Comparison of ENCODE assay signal across 19 cellular contexts in genomic region chr11:133903875-133904817, GRCh38. TPM values are rescaled to one million over a fixed set of nuclear protein-coding genes. Genes with fewer than 3 reads are reported as not detected.
A peak's percentile ranks its signal among the peaks of the same experiment; 100 is the strongest.
DNase-seq lines count a peak whose midpoint lies in the region; ATAC-seq and TF ChIP-seq lines count a peak whose summit lies in the region.
"Had no signal": no experiment of that assay in that cellular context is flagged by ENCODE, and none has a peak within 500 bp of the region (broad histone marks: within the 10 kb centered on the region; RNA-seq: fewer than 3 reads in every experiment).

No MANE protein-coding gene starts in this region.

- TF ChIP-seq POLR2A in vagina (IDR thresholded peaks at IDR 0.05) = no peak

- H3K4me1 Mint-ChIP-seq in activated T-cell treated with anti-CD3 and anti-CD28 coated beads, Interleukin-2, amount 50 U/mL, for 72 hours (ENCODE audit: low read depth) = no peaks in the 10 kb centered on the region
- H3K4me1 Mint-ChIP-seq in T-helper 17 cell = peaks cover 8% of the 10 kb centered on the region
- H3K4me1 Mint-ChIP-seq in neural crest cell = no peaks in the 10 kb centered on the region
- H3K4me1 Mint-ChIP-seq: CD4-positive, alpha-beta memory T cell had no signal

- H3K9me3 Mint-ChIP-seq in activated T-cell treated with anti-CD3 and anti-CD28 coated beads, Interleukin-2, amount 50 U/mL, for 72 hours = no peaks in the 10 kb centered on the region
- H3K9me3 Mint-ChIP-seq in neural crest cell = peaks cover 2% of the 10 kb centered on the region
- H3K9me3 Mint-ChIP-seq: CD4-positive, alpha-beta memory T cell had no signal

- H3K36me3 ChIP-seq in BE2C (peaks cover 73% of the 10 kb centered on the region), vagina (peaks cover 0 to 6% of the 10 kb centered on the region in 2 donors)
- H3K36me3 ChIP-seq: HAP-1 had no signal

- no peak overlapping the region for H3K27ac ChIP-seq in vagina

- H3K36me3 Mint-ChIP-seq in activated T-cell treated with anti-CD3 and anti-CD28 coated beads, Interleukin-2, amount 50 U/mL, for 72 hours (ENCODE audit: insufficient read depth in 2 of 2) = peaks cover 2 to 4% of the 10 kb centered on the region in 2 donors
- H3K36me3 Mint-ChIP-seq in T-helper 17 cell (ENCODE audit: low read depth) = no peaks in the 10 kb centered on the region
- no peaks in the 10 kb centered on the region for H3K36me3 Mint-ChIP-seq in neural crest cell (ENCODE audit: low read depth)

- TF ChIP-seq CTCF in BE2C (IDR thresholded peaks at IDR 0.05; ENCODE audit: low read depth, low read length) (no peak), neural crest cell (conservative IDR thresholded peaks at IDR 0.05) (no peak), vagina (IDR thresholded peaks at IDR 0.05) (no peak)

- no peak overlapping the region for H3K27ac Mint-ChIP-seq in activated T-cell treated with anti-CD3 and anti-CD28 coated beads, Interleukin-2, amount 50 U/mL, for 72 hours
- H3K27ac Mint-ChIP-seq in T-helper 17 cell (peak overlapping the region; percentile 49), neural crest cell (ENCODE audit: unreplicated experiment) (peak overlapping the region; percentile 31)

- intact Hi-C loops in vagina (cut with DNase I) = no loop called here

- H3K27me3 Mint-ChIP-seq in activated T-cell treated with anti-CD3 and anti-CD28 coated beads, Interleukin-2, amount 50 U/mL, for 72 hours (ENCODE audit: low read depth) = no peaks in the 10 kb centered on the region
- H3K27me3 Mint-ChIP-seq in T-helper 17 cell (no peaks in the 10 kb centered on the region), neural crest cell (ENCODE audit: low read depth) (no peaks in the 10 kb centered on the region)
- H3K27me3 Mint-ChIP-seq: CD4-positive, alpha-beta memory T cell had no signal

- H3K4me1 ChIP-seq in BE2C (no peaks in the 10 kb centered on the region), vagina (no peaks in the 10 kb centered on the region)
- H3K4me1 ChIP-seq: HAP-1 had no signal

- DNase-seq in activated T-cell treated with anti-CD3 and anti-CD28 coated beads, Interleukin-2, amount 50 U/mL, for 1 hour = peak; percentile 11
- DNase-seq in activated T-cell treated with anti-CD3 and anti-CD28 coated beads, Interleukin-2, amount 50 U/mL, for 72 hours = no peak
- DNase-seq in BE2C = peak; percentile 1
- no peak for DNase-seq in T-helper 17 cell
- no peak for DNase-seq in neural crest cell (ENCODE audit: low read depth, low spot score)
- DNase-seq in NCI-H1092 (lab: John Stamatoyannopoulos, UW) = no peak
- DNase-seq in vagina (ENCODE audit: extremely low spot score in 2 of 2) = no peak
- no peak for DNase-seq in left lobe of liver (ENCODE audit: low spot score)
- DNase-seq: AML-193; CD4-positive, alpha-beta memory T cell; DND-41; GDM1; MM.1S; NCI-H187 treated with DMSO at 0.1 percent for 48 hours; NCI-H446 treated with DMSO at 0.1 percent for 48 hours; NCI-H774 had no signal

- H3K27me3 ChIP-seq in BE2C = no peaks in the 10 kb centered on the region
- H3K27me3 ChIP-seq in vagina = no peaks in the 10 kb centered on the region

- H3K4me3 ChIP-seq in BE2C (ENCODE audit: low read depth, low read length) (no peak overlapping the region), vagina (no peak overlapping the region)
- H3K4me3 ChIP-seq: HAP-1 had no signal

- H3K4me3 Mint-ChIP-seq in activated T-cell treated with anti-CD3 and anti-CD28 coated beads, Interleukin-2, amount 50 U/mL, for 72 hours = no peak overlapping the region
- H3K4me3 Mint-ChIP-seq in T-helper 17 cell (no peak overlapping the region), neural crest cell (no peak overlapping the region)
- H3K4me3 Mint-ChIP-seq: CD4-positive, alpha-beta memory T cell had no signal

- H3K9me3 ChIP-seq in BE2C (no peaks in the 10 kb centered on the region), T-helper 17 cell (ENCODE audit: control insufficient read depth, low read length, poor library complexity, severe bottlenecking) (no peaks in the 10 kb centered on the region), vagina (no peaks in the 10 kb centered on the region)
- H3K9me3 ChIP-seq: HAP-1 had no signal

- ATAC-seq in activated T-cell treated with anti-CD3 and anti-CD28 coated beads, Interleukin-2, amount 50 U/mL, for 72 hours (replicated peaks in 1 of 2) = no peak
- ATAC-seq in T-helper 17 cell (no peak), left lobe of liver (no peak)
- ATAC-seq: Panc1 had no signal

RNA-seq across cellular contexts. Expression of gene IGSF9B, which starts 52.6 kb away (rescaled TPM):
- total RNA-seq in activated T-cell treated with anti-CD3 and anti-CD28 coated beads, Interleukin-2, amount 50 U/mL, for 72 hours = 10 to 100 TPM; 81.8 to 87.0 TPM
- 112 TPM for polyA plus RNA-seq in BE2C (2012; ENCODE audit: insufficient read depth, insufficient read length, low read depth)
- total RNA-seq in T-helper 17 cell = 10 to 100 TPM; 43.8 to 52.9 TPM
- 10.4 and 12.9 TPM in 2 replicates for total RNA-seq in neural crest cell
- total RNA-seq in vagina = 10.1 TPM
- 0.13 TPM for total RNA-seq in left lobe of liver

RNA-seq across cellular contexts. Expression of gene SPATA19, which starts 58.8 kb away (rescaled TPM):
- total RNA-seq in activated T-cell treated with anti-CD3 and anti-CD28 coated beads, Interleukin-2, amount 50 U/mL, for 72 hours = not detected
- not detected for polyA plus RNA-seq in BE2C (2012; ENCODE audit: insufficient read depth, insufficient read length, low read depth)
- total RNA-seq in T-helper 17 cell (not detected), neural crest cell (not detected in 2 replicates), vagina (not detected), left lobe of liver (not detected)
- total RNA-seq: A673; CD4-positive, alpha-beta memory T cell had no signal
- polyA plus RNA-seq: CD4-positive, alpha-beta memory T cell had no signal

Comparison
In these comparisons a context has a peak if more than half of its experiments do, and no peak if none do; other contexts are left out.
1. DNase-seq: peak in activated T-cell treated with anti-CD3 and anti-CD28 coated beads, Interleukin-2, amount 50 U/mL, for 1 hour (single experiment) and BE2C (single experiment); none in activated T-cell treated with anti-CD3 and anti-CD28 coated beads, Interleukin-2, amount 50 U/mL, for 72 hours (0 of 2), T-helper 17 cell (0 of 3), neural crest cell (single experiment), NCI-H1092 (single experiment), vagina (0 of 2) and left lobe of liver (single experiment).